Comparison of ENCODE assay signal across 10 cellular contexts in genomic region chr3:42129014-42129953, GRCh38. TPM values are rescaled to one million over a fixed set of nuclear protein-coding genes. Genes with fewer than 3 reads are reported as not detected.
DNase-seq lines count a peak whose midpoint lies in the region; ATAC-seq and TF ChIP-seq lines count a peak whose summit lies in the region.
"Had no signal": no experiment of that assay in that cellular context is flagged by ENCODE, and none has a peak within 500 bp of the region (broad histone marks: within the 10 kb centered on the region; RNA-seq: fewer than 3 reads in every experiment).

No MANE protein-coding gene starts in this region.

- intact Hi-C loops in activated CD4-positive, alpha-beta T cell treated with anti-CD3 and anti-CD28 coated beads, Interleukin-2, amount 10 ng/mL, durations not matched to agents 24 days and 14 days (cut with micrococcal nuclease), result no loop called here
- intact Hi-C loops in CD8-positive, alpha-beta T cell (cut with DNase I, micrococcal nuclease), result no loop called here

- no peaks in the 10 kb centered on the region for H3K27me3 Mint-ChIP-seq in activated CD4-positive, alpha-beta T cell treated with anti-CD3 and anti-CD28 coated beads, Interleukin-2, amount 10 ng/mL, durations not matched to agents 24 days and 14 days
- no peaks in the 10 kb centered on the region for H3K27me3 Mint-ChIP-seq in stimulated activated memory B cell treated with anti-CD40 and anti-IgM and Interleukin-4, amounts not matched to agents 10 μg/mL and 1 μg/mL and 100 μg/mL, for 72 hours
- H3K27me3 Mint-ChIP-seq in CD8-positive, alpha-beta T cell (ENCODE audit: low read depth), result no peaks in the 10 kb centered on the region

- H3K27ac Mint-ChIP-seq in activated CD4-positive, alpha-beta T cell treated with anti-CD3 and anti-CD28 coated beads, Interleukin-2, amount 10 ng/mL, durations not matched to agents 24 days and 14 days, result peak overlapping the region; percentile 14
- peak overlapping the region; percentile 25 for H3K27ac Mint-ChIP-seq in stimulated activated memory B cell treated with anti-CD40 and anti-IgM and Interleukin-4, amounts not matched to agents 10 μg/mL and 1 μg/mL and 100 μg/mL, for 72 hours
- no peak overlapping the region for H3K27ac Mint-ChIP-seq in CD8-positive, alpha-beta T cell

- no peak for DNase-seq in activated CD4-positive, alpha-beta T cell treated with anti-CD3 and anti-CD28 coated beads, Interleukin-2, amount 10 ng/mL, durations not matched to agents 24 days and 14 days
- no peak for DNase-seq in activated CD4-positive, alpha-beta T cell treated with anti-CD3 and anti-CD28 coated beads, Interleukin-2, amount 50 U/mL, for 1 hour
- no peak for DNase-seq in epithelial cell of prostate (ENCODE audit: low read depth, low spot score)
- no peak for DNase-seq in CD8-positive, alpha-beta T cell
- no peak for DNase-seq in stimulated activated CD4-positive, alpha-beta T cell treated with anti-CD3 and anti-CD28 coated beads, Interleukin-4, amount 100 ng/mL, for 24 hours
- DNase-seq: T-helper 1 cell had no signal

- no peak for TF ChIP-seq CTCF in CD8-positive, alpha-beta T cell (IDR thresholded peaks at IDR 0.05)

- H3K27ac ChIP-seq in HUES48 (ENCODE audit: low read depth, low read length) (peak overlapping the region; percentile 69), epithelial cell of prostate (peak overlapping the region; percentile 59)
- no peak overlapping the region for H3K27ac ChIP-seq in CD8-positive, alpha-beta T cell (ENCODE audit: low read depth, low read length)
- H3K27ac ChIP-seq: ascending aorta had no signal

- no peak overlapping the region for H3K9ac ChIP-seq in HUES48 (ENCODE audit: low read depth, low read length)

- no peak for ATAC-seq in stimulated activated memory B cell treated with anti-CD40 and anti-IgM and Interleukin-4, amounts not matched to agents 10 μg/mL and 1 μg/mL and 100 μg/mL, for 72 hours
- no peak for ATAC-seq in HG03025 (IDR thresholded peaks at IDR 0.05; ENCODE audit: low FRiP score, unreplicated experiment)
- ATAC-seq in CD8-positive, alpha-beta T cell, result no peak

- no peaks in the 10 kb centered on the region for H3K9me3 ChIP-seq in HUES48 (ENCODE audit: control insufficient read depth, insufficient read depth, low read length)
- H3K9me3 ChIP-seq in CD8-positive, alpha-beta T cell (ENCODE audit: low read length), result no peaks in the 10 kb centered on the region
- H3K9me3 ChIP-seq: ascending aorta had no signal

- H3K36me3 ChIP-seq in HUES48 (ENCODE audit: control insufficient read depth, insufficient read depth, low read length), result peaks cover 9% of the 10 kb centered on the region
- no peaks in the 10 kb centered on the region for H3K36me3 ChIP-seq in CD8-positive, alpha-beta T cell (ENCODE audit: insufficient read depth, low read length)

- peaks cover 33% of the 10 kb centered on the region for H3K36me3 Mint-ChIP-seq in activated CD4-positive, alpha-beta T cell treated with anti-CD3 and anti-CD28 coated beads, Interleukin-2, amount 10 ng/mL, durations not matched to agents 24 days and 14 days (ENCODE audit: low read depth)
- H3K36me3 Mint-ChIP-seq in stimulated activated memory B cell treated with anti-CD40 and anti-IgM and Interleukin-4, amounts not matched to agents 10 μg/mL and 1 μg/mL and 100 μg/mL, for 72 hours, result peaks cover 59% of the 10 kb centered on the region
- peaks cover 49% of the 10 kb centered on the region for H3K36me3 Mint-ChIP-seq in CD8-positive, alpha-beta T cell

- no peaks in the 10 kb centered on the region for H3K27me3 ChIP-seq in HUES48 (ENCODE audit: control insufficient read depth, insufficient read depth, low read length)
- H3K27me3 ChIP-seq in CD8-positive, alpha-beta T cell (ENCODE audit: insufficient read depth, low read length), result no peaks in the 10 kb centered on the region
- H3K27me3 ChIP-seq: ascending aorta had no signal

- H3K4me3 Mint-ChIP-seq in activated CD4-positive, alpha-beta T cell treated with anti-CD3 and anti-CD28 coated beads, Interleukin-2, amount 10 ng/mL, durations not matched to agents 24 days and 14 days, result no peak overlapping the region
- H3K4me3 Mint-ChIP-seq in stimulated activated memory B cell treated with anti-CD40 and anti-IgM and Interleukin-4, amounts not matched to agents 10 μg/mL and 1 μg/mL and 100 μg/mL, for 72 hours, result no peak overlapping the region
- no peak overlapping the region for H3K4me3 Mint-ChIP-seq in CD8-positive, alpha-beta T cell

- peaks cover 10% of the 10 kb centered on the region; the same call in 1 of the 2 replicates for H3K4me1 ChIP-seq in HUES48 (ENCODE audit: control insufficient read depth, insufficient read depth, low read length)
- no peaks in the 10 kb centered on the region for H3K4me1 ChIP-seq in CD8-positive, alpha-beta T cell (ENCODE audit: insufficient read depth, low read length)
- H3K4me1 ChIP-seq: ascending aorta had no signal

- H3K9me3 Mint-ChIP-seq in activated CD4-positive, alpha-beta T cell treated with anti-CD3 and anti-CD28 coated beads, Interleukin-2, amount 10 ng/mL, durations not matched to agents 24 days and 14 days, result no peaks in the 10 kb centered on the region
- H3K9me3 Mint-ChIP-seq in stimulated activated memory B cell treated with anti-CD40 and anti-IgM and Interleukin-4, amounts not matched to agents 10 μg/mL and 1 μg/mL and 100 μg/mL, for 72 hours, result no peaks in the 10 kb centered on the region
- H3K9me3 Mint-ChIP-seq in CD8-positive, alpha-beta T cell, result no peaks in the 10 kb centered on the region

- H3K4me1 Mint-ChIP-seq in activated CD4-positive, alpha-beta T cell treated with anti-CD3 and anti-CD28 coated beads, Interleukin-2, amount 10 ng/mL, durations not matched to agents 24 days and 14 days, result peaks cover 5% of the 10 kb centered on the region
- peaks cover 60% of the 10 kb centered on the region for H3K4me1 Mint-ChIP-seq in stimulated activated memory B cell treated with anti-CD40 and anti-IgM and Interleukin-4, amounts not matched to agents 10 μg/mL and 1 μg/mL and 100 μg/mL, for 72 hours
- peaks cover 2% of the 10 kb centered on the region for H3K4me1 Mint-ChIP-seq in CD8-positive, alpha-beta T cell (ENCODE audit: low read depth)

- CTCF ChIA-PET in CD8-positive, alpha-beta T cell (lab: Charles Lee), result interaction anchor here (1.1 to 1.4 kb wide), 3 partner anchors 9 to 62 kb away, joined by 3 to 4 read pairs (median 3); no protein-coding TSS in a partner anchor

- POLR2A ChIA-PET in CD8-positive, alpha-beta T cell (lab: Charles Lee), result no interaction called here

- no peak overlapping the region for H3K4me3 ChIP-seq in HUES48 (ENCODE audit: low read depth, low read length)
- no peak overlapping the region for H3K4me3 ChIP-seq in CD8-positive, alpha-beta T cell (ENCODE audit: low read depth, low read length)
- H3K4me3 ChIP-seq: ascending aorta had no signal

RNA-seq across cellular contexts. Expression of gene TRAK1, which starts 38.1 kb away (rescaled TPM):
- 35.4 and 35.9 TPM in 2 replicates for total RNA-seq in activated CD4-positive, alpha-beta T cell treated with anti-CD3 and anti-CD28 coated beads, Interleukin-2, amount 10 ng/mL, durations not matched to agents 24 days and 14 days
- 10 to 100 TPM; 21.6 to 22.8 TPM for total RNA-seq in CD8-positive, alpha-beta T cell
